ENCODE assay signal across 8 cellular contexts in the genomic region with DNA sequence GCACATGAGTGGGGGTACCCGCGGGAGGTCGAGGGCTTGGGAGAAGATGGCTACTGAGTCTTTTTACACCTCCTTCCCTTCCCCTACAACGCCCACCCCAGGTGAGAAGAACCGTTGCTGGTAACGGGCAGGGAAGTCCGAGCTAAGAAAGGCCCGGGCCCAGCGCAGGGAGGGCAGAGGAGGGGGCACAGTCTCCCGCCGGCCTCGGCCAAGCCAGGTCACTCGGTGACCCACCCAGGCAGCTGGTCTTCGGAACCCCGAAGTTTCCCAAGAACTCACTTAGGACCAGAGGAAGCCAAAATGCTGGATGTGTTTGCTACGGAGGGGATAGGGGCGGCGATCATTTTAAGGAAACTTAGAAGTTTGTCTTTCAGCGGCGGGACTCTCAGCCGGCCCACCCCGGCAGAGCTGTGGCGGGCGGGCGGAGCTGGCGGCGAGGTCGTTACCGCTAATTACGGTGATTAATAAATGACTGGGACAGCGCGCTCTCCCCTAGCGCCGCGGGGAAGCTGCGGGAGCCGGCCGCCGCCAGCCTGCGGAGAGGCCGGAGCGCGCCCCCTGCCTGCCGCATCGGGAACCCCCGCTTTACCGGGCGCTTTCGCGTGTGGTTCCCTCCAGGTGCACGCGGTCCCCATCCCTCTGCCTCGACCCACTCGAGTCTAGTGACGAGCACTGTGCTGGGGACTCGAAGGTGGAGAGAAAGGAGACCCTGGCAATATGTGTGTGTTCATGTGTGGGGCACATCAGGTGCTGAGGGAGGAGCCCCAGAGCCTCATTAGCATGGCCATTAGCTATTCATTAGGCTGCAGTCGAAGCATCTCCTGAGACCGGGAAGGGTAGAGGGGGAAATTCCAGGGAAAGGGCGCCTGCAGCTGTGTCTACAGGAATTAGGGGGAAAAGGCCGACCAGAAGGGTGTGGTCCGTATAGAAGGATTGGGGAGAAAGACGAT. TPM values are rescaled to one million over a fixed set of nuclear protein-coding genes. Genes with fewer than 3 reads are reported as not detected.
A peak's percentile ranks its signal among the peaks of the same experiment; 100 is the strongest.
DNase-seq lines count a peak whose midpoint lies in the region; ATAC-seq, FAIRE-seq and TF ChIP-seq lines count a peak whose summit lies in the region.

No MANE protein-coding gene starts in this region.

- peaks cover 11% of the 10 kb centered on the region for H3K4me1 Mint-ChIP-seq in activated T-helper 17 cell treated with anti-CD3 and anti-CD28 coated beads, Interleukin-2, amount 50 U/mL, for 72 hours

- peak; percentile 56 for ATAC-seq in activated T-helper 17 cell treated with anti-CD3 and anti-CD28 coated beads, Interleukin-2, amount 50 U/mL, for 72 hours (replicated peaks)
- peak in 3 of 4 donors; percentile 65 to 74 (median 74) for ATAC-seq in pancreas

- H3K27me3 Mint-ChIP-seq in activated T-helper 17 cell treated with anti-CD3 and anti-CD28 coated beads, Interleukin-2, amount 50 U/mL, for 72 hours: peaks cover 72% of the 10 kb centered on the region

- TF ChIP-seq POLR2A in H54 (IDR thresholded peaks at IDR 0.05; ENCODE audit: low read depth, low read length): no peak

- 2 to 3% methylated on average over 55 to 62 of the region's 62 CpGs for WGBS in pancreas, 2 donors

- H3K36me3 Mint-ChIP-seq in activated T-helper 17 cell treated with anti-CD3 and anti-CD28 coated beads, Interleukin-2, amount 50 U/mL, for 72 hours (ENCODE audit: low read depth): no peaks in the 10 kb centered on the region

- DNase-seq in NCI-H1694 treated with DMSO at 0.1 percent for 48 hours (lab: John Stamatoyannopoulos, UW) (peak; percentile 0), NCI-H1694 (lab: John Stamatoyannopoulos, UW) (no peak), NCI-H1930 (lab: John Stamatoyannopoulos, UW) (peak; percentile 28 to 55), frontal cortex (ENCODE audit: low spot score in 2 of 2) (peak; percentile 76 to 85), pancreas (peak in 3 of 6 donors; percentile 34 to 83 (median 71)), NCI-H774 (lab: John Stamatoyannopoulos, UW) (no peak), H54 (ENCODE audit: insufficient read length, low spot score) (no peak)

- H3K27ac Mint-ChIP-seq in activated T-helper 17 cell treated with anti-CD3 and anti-CD28 coated beads, Interleukin-2, amount 50 U/mL, for 72 hours: no peak overlapping the region

- no peaks in the 10 kb centered on the region for H3K36me3 ChIP-seq in pancreas

- H3K9me3 Mint-ChIP-seq in activated T-helper 17 cell treated with anti-CD3 and anti-CD28 coated beads, Interleukin-2, amount 50 U/mL, for 72 hours: no peaks in the 10 kb centered on the region

- H3K4me1 ChIP-seq in pancreas: peaks cover 0 to 13% (median 3%) of the 10 kb centered on the region in 3 donors

- TF ChIP-seq CTCF in pancreas (IDR thresholded peaks at IDR 0.05): peak; percentile 53 to 82 (median 68)

- H3K4me3 ChIP-seq in pancreas: peak overlapping the region in 1 of 4 donors; percentile 28

- no peak overlapping the region for H3K27ac ChIP-seq in pancreas

- H3K9me3 ChIP-seq in pancreas: no peaks in the 10 kb centered on the region

- intact Hi-C loops in pancreas (cut with DNase I): no loop called here

- H3K27me3 ChIP-seq in pancreas: peaks cover 0 to 61% (median 7%) of the 10 kb centered on the region in 4 donors

- FAIRE-seq in frontal cortex (lab: Jason Lieb, UNC): no peak
- FAIRE-seq in pancreas (lab: Jason Lieb, UNC): no peak
- no peak for FAIRE-seq in H54 (lab: Jason Lieb, UNC)

- H3K4me3 Mint-ChIP-seq in activated T-helper 17 cell treated with anti-CD3 and anti-CD28 coated beads, Interleukin-2, amount 50 U/mL, for 72 hours: peak overlapping the region; percentile 27

RNA-seq across cellular contexts. Expression of a gene that starts 0.9 kb away (rescaled TPM):
- 1 to 10 TPM; 8.1 TPM for total RNA-seq in activated T-helper 17 cell treated with anti-CD3 and anti-CD28 coated beads, Interleukin-2, amount 50 U/mL, for 72 hours
- 10.2 TPM for total RNA-seq in frontal cortex
- 1 to 10 TPM; 1.1 to 6.0 (median 2.2) TPM for total RNA-seq in pancreas
- polyA plus RNA-seq in pancreas: 10 to 100 TPM; 18.9 to 25.0 TPM

RNA-seq across cellular contexts. Expression of a gene that starts 31.5 kb away (rescaled TPM):
- total RNA-seq in activated T-helper 17 cell treated with anti-CD3 and anti-CD28 coated beads, Interleukin-2, amount 50 U/mL, for 72 hours: not detected
- 1.6 TPM for total RNA-seq in frontal cortex
- 1 to 10 TPM; 2.3 to 4.7 (median 3.3) TPM for total RNA-seq in pancreas
- polyA plus RNA-seq in pancreas: 1 to 10 TPM; 9.4 to 9.8 TPM

RNA-seq across cellular contexts. Expression of a gene that starts 52.9 kb away (rescaled TPM):
- total RNA-seq in activated T-helper 17 cell treated with anti-CD3 and anti-CD28 coated beads, Interleukin-2, amount 50 U/mL, for 72 hours: not detected
- total RNA-seq in frontal cortex: not detected
- total RNA-seq in pancreas: not detected
- under 1 TPM in 1 of 2 donors, not detected in 1; 0.11 TPM for polyA plus RNA-seq in pancreas

Comparison
In these comparisons a context has a peak if more than half of its experiments do, and no peak if none do; other contexts are left out.
1. DNase-seq: peak in NCI-H1694 treated with DMSO at 0.1 percent for 48 hours (single experiment), NCI-H1930 (2 of 2) and frontal cortex (2 of 2); none in NCI-H1694 (single experiment), NCI-H774 (single experiment) and H54 (single experiment).